In genomic region chr2:43484323-43484930, GRCh38 we compare ENCODE assay signal across 8 cellular contexts.
DNase-seq lines count a peak whose midpoint lies in the region; ATAC-seq and TF ChIP-seq lines count a peak whose summit lies in the region.

No MANE protein-coding gene starts in this region.

- no peaks in the 10 kb centered on the region for H3K79me2 ChIP-seq in SU-DHL-6 (ENCODE audit: insufficient read depth, low read length)

- H3K36me3 ChIP-seq in SU-DHL-6 (ENCODE audit: low read length): no peaks in the 10 kb centered on the region
- no peaks in the 10 kb centered on the region for H3K36me3 ChIP-seq in ovary

- ATAC-seq in foreskin keratinocyte (no peak), HG03159 (IDR thresholded peaks at IDR 0.05; ENCODE audit: unreplicated experiment) (no peak), GM19035 (IDR thresholded peaks at IDR 0.05; ENCODE audit: unreplicated experiment) (no peak)

- H3K9me2 ChIP-seq in SU-DHL-6 (replicated peaks; ENCODE audit: insufficient read depth, low read length): no peaks in the 10 kb centered on the region

- TF ChIP-seq CTCF in GM12874 (IDR thresholded peaks at IDR 0.05; ENCODE audit: insufficient read depth, low read depth, low read length) (0 out of 2 replicates have a peak, but pooled peaks have one; percentile 30), SU-DHL-6 (IDR thresholded peaks at IDR 0.05; ENCODE audit: insufficient read depth, low read length, poor library complexity, severe bottlenecking) (peak; percentile 36), foreskin keratinocyte (conservative IDR thresholded peaks at IDR 0.05) (peak; percentile 78), ovary (IDR thresholded peaks at IDR 0.05) (peak; percentile 35 to 91 (median 67))

- no peak for TF ChIP-seq EP300 in ovary (IDR thresholded peaks at IDR 0.05)

- no peak overlapping the region for H3K9ac ChIP-seq in SU-DHL-6 (ENCODE audit: low read length)

- no peak overlapping the region for H3K4me2 ChIP-seq in SU-DHL-6 (ENCODE audit: low read depth, low read length, poor library complexity, severe bottlenecking)

- H2AFZ ChIP-seq in SU-DHL-6 (ENCODE audit: low read depth, low read length, severe bottlenecking): no peak overlapping the region

- H3K4me1 ChIP-seq in foreskin keratinocyte: peaks cover 6% of the 10 kb centered on the region
- H3K4me1 ChIP-seq in ovary (ENCODE audit: insufficient read depth): peaks cover 4% of the 10 kb centered on the region

- DNase-seq in NCI-H2029 (lab: John Stamatoyannopoulos, UW) (peak; percentile 58), foreskin keratinocyte (peak in 1 of 2 donors; percentile 52), ovary (no peak), 8988T (no peak)

- no peak overlapping the region for H3K27ac ChIP-seq in SU-DHL-6 (ENCODE audit: low read depth, low read length)
- no peak overlapping the region for H3K27ac ChIP-seq in foreskin keratinocyte
- H3K27ac ChIP-seq in ovary: peak overlapping the region in 1 of 2 donors; percentile 49

- TF ChIP-seq POLR2A in ovary (IDR thresholded peaks at IDR 0.05): no peak

- H3K9me3 ChIP-seq in SU-DHL-6 (ENCODE audit: insufficient read depth, low read length) (no peaks in the 10 kb centered on the region), ovary (no peaks in the 10 kb centered on the region)

- intact Hi-C loops in ovary (cut with DNase I): loop anchor here (5.0 to 10.0 kb wide), 9 partner anchors 50 to 657 kb away; partner anchors contain the start of gene ZFP36L2 (in 2 of the 4)

- peaks cover 11% of the 10 kb centered on the region for H3F3A ChIP-seq in SU-DHL-6 (ENCODE audit: insufficient read depth)

- no peaks in the 10 kb centered on the region for H3K27me3 ChIP-seq in SU-DHL-6 (ENCODE audit: low read length)
- no peaks in the 10 kb centered on the region for H3K27me3 ChIP-seq in foreskin keratinocyte
- no peaks in the 10 kb centered on the region for H3K27me3 ChIP-seq in ovary

- H4K20me1 ChIP-seq in SU-DHL-6 (ENCODE audit: low read depth, low read length): no peaks in the 10 kb centered on the region

- H3K4me3 ChIP-seq in SU-DHL-6 (ENCODE audit: insufficient read depth, low read length, poor library complexity, severe bottlenecking) (no peak overlapping the region), ovary (no peak overlapping the region)
